ENCODE assay signal across 17 cellular contexts in genomic region chr9:89996106-89996505, GRCh38.
DNase-seq lines count a peak whose midpoint lies in the region; ATAC-seq and TF ChIP-seq lines count a peak whose summit lies in the region.
"Had no signal": no experiment of that assay in that cellular context is flagged by ENCODE, and none has a peak within 500 bp of the region (broad histone marks: within the 10 kb centered on the region; RNA-seq: fewer than 3 reads in every experiment).

No MANE protein-coding gene starts in this region.

- no peak overlapping the region for H3K27ac ChIP-seq in BLaER1
- peak overlapping the region; percentile 48; the same call in 1 of the 2 replicates for H3K27ac ChIP-seq in VCaP
- peak overlapping the region; percentile 90 to 99 (median 98) for H3K27ac ChIP-seq in right lobe of liver
- H3K27ac ChIP-seq: GM23248 had no signal

- H3K9me3 ChIP-seq in BLaER1 (no peaks in the 10 kb centered on the region), right lobe of liver (no peaks in the 10 kb centered on the region)

- H3K4me1 ChIP-seq in BLaER1 (peaks cover 65% of the 10 kb centered on the region), right lobe of liver (peaks cover 2 to 81% (median 36%) of the 10 kb centered on the region in 4 donors)

- H4K20me1 ChIP-seq in BLaER1, result no peaks in the 10 kb centered on the region

- no peak overlapping the region for H3K9ac ChIP-seq in BLaER1
- H3K9ac ChIP-seq: GM23248 had no signal

- 54% methylated on average over 3 of the region's 5 CpGs for WGBS in right lobe of liver (ENCODE audit: insufficient coverage, low coverage, low lambda C conversion rate, missing lambda C conversion rate)

- peak; percentile 38 to 62 (median 54) for ATAC-seq in right lobe of liver
- no peak for ATAC-seq in esophagus mucosa

- TF ChIP-seq CTCF in VCaP (conservative IDR thresholded peaks at IDR 0.05), result no peak
- peak in 1 of 4 donors; percentile 17 for TF ChIP-seq CTCF in right lobe of liver (IDR thresholded peaks at IDR 0.05)

- H3K4me3 ChIP-seq in BLaER1 (no peak overlapping the region), right lobe of liver (no peak overlapping the region)
- H3K4me3 ChIP-seq: GM23248 had no signal

- intact Hi-C loops in right lobe of liver (cut with DNase I), result no loop called here

- TF ChIP-seq POLR2A in right lobe of liver (IDR thresholded peaks at IDR 0.05), result no peak

- no peaks in the 10 kb centered on the region for H3K36me3 ChIP-seq in BLaER1
- H3K36me3 ChIP-seq in right lobe of liver, result no peaks in the 10 kb centered on the region

- H3K27me3 ChIP-seq in BLaER1, result no peaks in the 10 kb centered on the region
- H3K27me3 ChIP-seq in right lobe of liver, result no peaks in the 10 kb centered on the region

- peak overlapping the region; percentile 1; the same call in 1 of the 2 replicates for H3K4me2 ChIP-seq in BLaER1

- DNase-seq in DMS153 (lab: John Stamatoyannopoulos, UW) (peak; percentile 84), right lobe of liver (peak; percentile 84 to 94 (median 93)), GM19238 (ENCODE audit: insufficient read length, low spot score) (no peak), SK-N-DZ (ENCODE audit: low spot score) (no peak)
- DNase-seq: activated CD8-positive, alpha-beta memory T cell treated with anti-CD3 and anti-CD28 coated beads, Interleukin-2, amount 50 U/mL, for 48 hours; activated effector memory CD4-positive, alpha-beta T cell treated with Interleukin-2 at 50 U/mL for 16 hours; foreskin fibroblast; hippocampal formation; islet precursor cell; NCI-H1105; NCI-H226; stimulated activated CD4-positive, alpha-beta T cell treated with anti-CD3 and anti-CD28 coated beads, Interleukin-12 subunit alpha, Interleukin-12 subunit beta, amount 100 ng/mL, for 4 hours; stimulated activated CD8-positive, alpha-beta memory T cell treated with anti-CD3 and anti-CD28 coated beads, Interleukin-4, amount 100 ng/mL, for 48 hours had no signal

Comparison
In these comparisons a context has a peak if more than half of its experiments do, and no peak if none do; other contexts are left out.
1. DNase-seq: peak in DMS153 (single experiment) and right lobe of liver (3 of 3); none in GM19238 (single experiment) and SK-N-DZ (single experiment).